In genomic region chr4:20086768-20087167, GRCh38 we compare ENCODE assay signal across 2 cellular contexts.
TF ChIP-seq lines count a peak whose summit lies in the region.

No MANE protein-coding gene starts in this region.

TF ChIP-seq in SK-N-SH, 30 proteins besides CTCF, POLR2A, EP300 and RAD21 (continued from another document):
- TF ChIP-seq EZH2phosphoT487 (IDR thresholded peaks at IDR 0.05; ENCODE audit: borderline replicate concordance, low read depth) (no peak), JUND (IDR thresholded peaks at IDR 0.05) (no peak), GATA2 (CRISPR knock-in tag; IDR thresholded peaks at IDR 0.05) (no peak), FOXM1 (IDR thresholded peaks at IDR 0.05; ENCODE audit: low read depth) (no peak), CHD2 (IDR thresholded peaks at IDR 0.05; ENCODE audit: low read length, partially characterized antibody) (no peak), PBX3 (IDR thresholded peaks at IDR 0.05) (no peak), MAX (IDR thresholded peaks at IDR 0.05; ENCODE audit: low read depth) (no peak), REST (IDR thresholded peaks at IDR 0.05; ENCODE audit: low read depth, low read length) (no peak), GABPA (IDR thresholded peaks at IDR 0.05; ENCODE audit: low read depth) (no peak), TAF1 (IDR thresholded peaks at IDR 0.05; ENCODE audit: borderline replicate concordance, low read depth, low read length) (no peak), USF2 (IDR thresholded peaks at IDR 0.05; ENCODE audit: borderline replicate concordance, low read depth, low read length) (no peak)
- TF ChIP-seq, protein P1, sequence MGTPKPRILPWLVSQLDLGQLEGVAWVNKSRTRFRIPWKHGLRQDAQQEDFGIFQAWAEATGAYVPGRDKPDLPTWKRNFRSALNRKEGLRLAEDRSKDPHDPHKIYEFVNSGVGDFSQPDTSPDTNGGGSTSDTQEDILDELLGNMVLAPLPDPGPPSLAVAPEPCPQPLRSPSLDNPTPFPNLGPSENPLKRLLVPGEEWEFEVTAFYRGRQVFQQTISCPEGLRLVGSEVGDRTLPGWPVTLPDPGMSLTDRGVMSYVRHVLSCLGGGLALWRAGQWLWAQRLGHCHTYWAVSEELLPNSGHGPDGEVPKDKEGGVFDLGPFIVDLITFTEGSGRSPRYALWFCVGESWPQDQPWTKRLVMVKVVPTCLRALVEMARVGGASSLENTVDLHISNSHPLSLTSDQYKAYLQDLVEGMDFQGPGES (IDR thresholded peaks at IDR 0.05; ENCODE audit: low read depth, low read length) = no peak

TF ChIP-seq in SK-N-SH treated with all-trans-retinoic acid at 6 μM for 48 hours, 23 proteins besides CTCF, POLR2A, EP300 and RAD21 (continued from another document):
- TF ChIP-seq POU6F1 (CRISPR knock-in tag; IDR thresholded peaks at IDR 0.05; ENCODE audit: borderline replicate concordance, low read depth) = no peak
- no peak for TF ChIP-seq ZFP30 (CRISPR knock-in tag; IDR thresholded peaks at IDR 0.05)
- TF ChIP-seq PPARA (CRISPR knock-in tag; IDR thresholded peaks at IDR 0.05; ENCODE audit: borderline replicate concordance) = no peak
- TF ChIP-seq, protein P2, sequence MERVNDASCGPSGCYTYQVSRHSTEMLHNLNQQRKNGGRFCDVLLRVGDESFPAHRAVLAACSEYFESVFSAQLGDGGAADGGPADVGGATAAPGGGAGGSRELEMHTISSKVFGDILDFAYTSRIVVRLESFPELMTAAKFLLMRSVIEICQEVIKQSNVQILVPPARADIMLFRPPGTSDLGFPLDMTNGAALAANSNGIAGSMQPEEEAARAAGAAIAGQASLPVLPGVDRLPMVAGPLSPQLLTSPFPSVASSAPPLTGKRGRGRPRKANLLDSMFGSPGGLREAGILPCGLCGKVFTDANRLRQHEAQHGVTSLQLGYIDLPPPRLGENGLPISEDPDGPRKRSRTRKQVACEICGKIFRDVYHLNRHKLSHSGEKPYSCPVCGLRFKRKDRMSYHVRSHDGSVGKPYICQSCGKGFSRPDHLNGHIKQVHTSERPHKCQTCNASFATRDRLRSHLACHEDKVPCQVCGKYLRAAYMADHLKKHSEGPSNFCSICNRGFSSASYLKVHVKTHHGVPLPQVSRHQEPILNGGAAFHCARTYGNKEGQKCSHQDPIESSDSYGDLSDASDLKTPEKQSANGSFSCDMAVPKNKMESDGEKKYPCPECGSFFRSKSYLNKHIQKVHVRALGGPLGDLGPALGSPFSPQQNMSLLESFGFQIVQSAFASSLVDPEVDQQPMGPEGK (CRISPR knock-in tag; IDR thresholded peaks at IDR 0.05; ENCODE audit: borderline replicate concordance) = no peak
- no peak for TF ChIP-seq ZNF565 (CRISPR knock-in tag; conservative IDR thresholded peaks at IDR 0.05; ENCODE audit: low read depth)
- TF ChIP-seq ZC3H10 (CRISPR knock-in tag; IDR thresholded peaks at IDR 0.05) = no peak
TF ChIP-seq in SK-N-SH treated with all-trans-retinoic acid at 6 μM for 48 hours: peak in this region for 0.
